Comparison of ENCODE assay signal across 21 cellular contexts in genomic region chr10:14052926-14053325, GRCh38.
DNase-seq lines count a peak whose midpoint lies in the region; TF ChIP-seq lines count a peak whose summit lies in the region.
"Had no signal": no experiment of that assay in that cellular context is flagged by ENCODE, and none has a peak within 500 bp of the region (broad histone marks: within the 10 kb centered on the region; RNA-seq: fewer than 3 reads in every experiment).

No MANE protein-coding gene starts in this region.

- H3K36me3 ChIP-seq in brain microvascular endothelial cell (replicated peaks), result no peaks in the 10 kb centered on the region
- H3K36me3 ChIP-seq: BLaER1, HAP-1, Peyer's patch had no signal

- TF ChIP-seq CTCF in brain microvascular endothelial cell (IDR thresholded peaks at IDR 0.05; ENCODE audit: low read depth, low read length, missing control alignments), result no peak

- no peaks in the 10 kb centered on the region for H3K27me3 ChIP-seq in brain microvascular endothelial cell (replicated peaks)
- H3K27me3 ChIP-seq: BLaER1, Peyer's patch had no signal

- DNase-seq in NCI-H146 (lab: John Stamatoyannopoulos, UW), result peak; percentile 25
- DNase-seq in NCI-H146 treated with DMSO at 0.1 percent for 48 hours (lab: John Stamatoyannopoulos, UW; ENCODE audit: unreplicated experiment), result no peak
- peak; percentile 38 for DNase-seq in NCI-H2029 (lab: John Stamatoyannopoulos, UW)
- DNase-seq in NCI-H774 (lab: John Stamatoyannopoulos, UW), result peak; percentile 27
- peak; percentile 30 for DNase-seq in glomerular visceral epithelial cell (ENCODE audit: extremely low spot score)
- no peak for DNase-seq in AML-193 (lab: John Stamatoyannopoulos, UW)
- DNase-seq in brain microvascular endothelial cell, result no peak
- DNase-seq in CD1c-positive myeloid dendritic cell (ENCODE audit: extremely low spot score), result no peak
- DNase-seq: CD4-positive, alpha-beta T cell; GOT3; HFFc6; Kasumi-1; NCI-H187 treated with DMSO at 0.1 percent for 48 hours; NCI-H446 treated with DMSO at 0.1 percent for 48 hours; NCI-H526; Peyer's patch; SHP77 treated with DMSO at 0.1 percent for 48 hours had no signal

- no peak overlapping the region for H3K27ac ChIP-seq in brain microvascular endothelial cell
- H3K27ac ChIP-seq: BLaER1, Peyer's patch, SK-N-MC had no signal

- in situ Hi-C loops in brain microvascular endothelial cell (cut with HindIII; ENCODE audit: low pct_ligation_motif_present, low sequenced_read_pairs), result no loop called here

- H3K4me3 ChIP-seq in brain microvascular endothelial cell (ENCODE audit: low read depth, low read length), result no peak overlapping the region
- H3K4me3 ChIP-seq: BLaER1, HAP-1, K562, Peyer's patch, SK-N-MC had no signal

Comparison
In these comparisons a context has a peak if more than half of its experiments do, and no peak if none do; other contexts are left out.
1. DNase-seq: peak in NCI-H146 (single experiment), NCI-H2029 (single experiment), NCI-H774 (single experiment) and glomerular visceral epithelial cell (single experiment); none in NCI-H146 treated with DMSO at 0.1 percent for 48 hours (single experiment), AML-193 (0 of 2), brain microvascular endothelial cell (single experiment) and CD1c-positive myeloid dendritic cell (single experiment).